In the genomic region with DNA sequence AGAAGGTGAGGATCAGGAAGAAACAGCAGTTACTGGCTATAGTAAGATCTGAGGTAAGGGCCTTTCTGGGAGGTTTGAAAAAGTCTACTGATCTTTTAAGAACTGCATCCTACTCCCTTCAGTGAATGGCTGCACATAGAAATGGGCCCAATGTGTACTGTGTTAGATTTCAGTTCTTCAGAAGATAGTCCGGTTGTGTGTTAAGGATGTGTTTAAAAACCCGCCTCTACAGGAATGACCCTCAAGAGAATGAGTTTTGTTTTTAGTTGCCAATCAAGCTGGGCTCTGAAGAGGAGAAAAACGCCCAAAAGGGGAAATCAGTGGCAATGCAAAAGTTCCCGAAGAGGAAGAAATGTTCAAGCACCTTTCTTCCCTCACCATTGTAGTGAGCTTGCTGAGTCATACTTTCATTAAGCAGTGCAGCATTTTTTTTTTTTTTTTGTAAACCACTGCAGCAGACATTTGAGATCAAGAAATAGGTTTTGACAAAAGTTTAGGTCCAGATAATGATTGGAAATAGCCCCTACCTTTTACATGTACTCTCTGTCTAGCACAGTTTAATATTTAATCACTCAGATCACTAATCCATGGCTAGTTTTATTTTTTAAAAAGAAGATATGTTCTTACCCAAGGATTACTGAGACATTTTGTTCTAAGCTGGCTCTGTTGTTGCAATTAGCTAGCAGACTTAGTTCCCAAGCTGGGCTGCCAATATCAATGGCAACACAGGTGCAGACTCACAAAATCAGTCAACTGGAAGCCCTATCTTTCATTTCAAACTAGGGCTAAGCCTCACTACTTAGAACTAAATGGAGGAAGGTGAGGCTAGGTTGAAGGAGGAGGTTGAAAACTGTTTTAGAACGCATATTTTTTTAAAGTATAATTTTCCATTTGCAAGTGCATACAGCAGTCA, we compare ENCODE assay signal across 9 cellular contexts. TPM values are rescaled to one million over a fixed set of nuclear protein-coding genes. Genes with fewer than 3 reads are reported as not detected.
DNase-seq lines count a peak whose midpoint lies in the region; ATAC-seq and TF ChIP-seq lines count a peak whose summit lies in the region.
"Had no signal": no experiment of that assay in that cellular context is flagged by ENCODE, and none has a peak within 500 bp of the region (broad histone marks: within the 10 kb centered on the region; RNA-seq: fewer than 3 reads in every experiment).

No MANE protein-coding gene starts in this region.

- peak overlapping the region; percentile 80 for H3K27ac ChIP-seq in OCI-LY3 (ENCODE audit: low read length)
- H3K27ac ChIP-seq in neural progenitor cell: peak overlapping the region; percentile 88
- no peak overlapping the region for H3K27ac ChIP-seq in ovary
- H3K27ac ChIP-seq in effector memory CD4-positive, alpha-beta T cell (ENCODE audit: insufficient read depth, low read length, poor library complexity, severe bottlenecking): no peak overlapping the region

- H3F3A ChIP-seq in neural progenitor cell (ENCODE audit: low read depth): peaks cover 45% of the 10 kb centered on the region

- H3K9ac ChIP-seq in OCI-LY3 (ENCODE audit: low read length) (peak overlapping the region; percentile 50), neural progenitor cell (no peak overlapping the region)

- no peak for TF ChIP-seq EP300 in ovary (IDR thresholded peaks at IDR 0.05)

- H3K27ac Mint-ChIP-seq in neural progenitor cell: no peak overlapping the region
- H3K27ac Mint-ChIP-seq: activated B cell treated with CpG ODN at 0.5 μM for 24 hours had no signal

- WGBS in ovary, 3 donors: 38 to 46% (median 45%) methylated on average over 5 of the region's 5 CpGs

- H3K4me3 Mint-ChIP-seq in neural progenitor cell: no peak overlapping the region
- H3K4me3 Mint-ChIP-seq: activated B cell treated with CpG ODN at 0.5 μM for 24 hours had no signal

- H3K4me2 ChIP-seq in OCI-LY3 (ENCODE audit: low read length) (peak overlapping the region; percentile 91), neural progenitor cell (peak overlapping the region; percentile 21)

- no peaks in the 10 kb centered on the region for H3K27me3 ChIP-seq in OCI-LY3 (ENCODE audit: low read depth, low read length)
- H3K27me3 ChIP-seq in neural progenitor cell: no peaks in the 10 kb centered on the region
- no peaks in the 10 kb centered on the region for H3K27me3 ChIP-seq in ovary
- no peaks in the 10 kb centered on the region for H3K27me3 ChIP-seq in effector memory CD4-positive, alpha-beta T cell (replicated peaks; ENCODE audit: control insufficient read depth, insufficient read depth, low read length, poor library complexity, severe bottlenecking)

- H3K4me1 Mint-ChIP-seq in neural progenitor cell: peaks cover 29% of the 10 kb centered on the region

- no peaks in the 10 kb centered on the region for H3K9me3 Mint-ChIP-seq in neural progenitor cell
- H3K9me3 Mint-ChIP-seq: activated B cell treated with CpG ODN at 0.5 μM for 24 hours had no signal

- TF ChIP-seq POLR2A in ovary (IDR thresholded peaks at IDR 0.05): no peak

- H3K36me3 ChIP-seq in OCI-LY3 (replicated peaks; ENCODE audit: low read depth, low read length) (no peaks in the 10 kb centered on the region), neural progenitor cell (no peaks in the 10 kb centered on the region), ovary (no peaks in the 10 kb centered on the region)
- no peaks in the 10 kb centered on the region for H3K36me3 ChIP-seq in effector memory CD4-positive, alpha-beta T cell (ENCODE audit: control insufficient read depth, insufficient read depth, low read length)

- H2AFZ ChIP-seq in OCI-LY3 (ENCODE audit: low read depth, low read length) (peak overlapping the region; percentile 58), neural progenitor cell (replicated peaks) (no peak overlapping the region)

- ATAC-seq in GM19025 (IDR thresholded peaks at IDR 0.05; ENCODE audit: low read depth, unreplicated experiment) (peak; percentile 23), HG02759 (IDR thresholded peaks at IDR 0.05; ENCODE audit: unreplicated experiment) (peak; percentile 77), left ventricle myocardium superior (no peak)

- intact Hi-C loops in ovary (cut with DNase I): no loop called here
- intact Hi-C loops in left ventricle myocardium superior (cut with micrococcal nuclease): no loop called here

- H3K27me3 Mint-ChIP-seq in neural progenitor cell (ENCODE audit: insufficient read depth, low read depth): peaks cover 12% of the 10 kb centered on the region

- H3K4me3 ChIP-seq in OCI-LY3 (ENCODE audit: low read length): peak overlapping the region; percentile 62
- peak overlapping the region; percentile 2 for H3K4me3 ChIP-seq in neural progenitor cell
- no peak overlapping the region for H3K4me3 ChIP-seq in ovary
- H3K4me3 ChIP-seq in effector memory CD4-positive, alpha-beta T cell (ENCODE audit: insufficient read depth, low read depth, low read length, poor library complexity, severe bottlenecking): no peak overlapping the region

- H3K36me3 Mint-ChIP-seq in neural progenitor cell: no peaks in the 10 kb centered on the region

- H3K9me3 ChIP-seq in OCI-LY3 (ENCODE audit: insufficient read depth, low read length) (no peaks in the 10 kb centered on the region), neural progenitor cell (ENCODE audit: low read depth) (no peaks in the 10 kb centered on the region), ovary (no peaks in the 10 kb centered on the region)
- H3K9me3 ChIP-seq in effector memory CD4-positive, alpha-beta T cell (ENCODE audit: control insufficient read depth, low read length): no peaks in the 10 kb centered on the region

- H4K20me1 ChIP-seq in OCI-LY3 (ENCODE audit: insufficient read depth, low read length): no peaks in the 10 kb centered on the region
- H4K20me1 ChIP-seq in neural progenitor cell (ENCODE audit: low read depth): no peaks in the 10 kb centered on the region

- H3K79me2 ChIP-seq in OCI-LY3 (ENCODE audit: low read length) (no peaks in the 10 kb centered on the region), neural progenitor cell (ENCODE audit: low read depth) (no peaks in the 10 kb centered on the region)

- peaks cover 28% of the 10 kb centered on the region for H3K4me1 ChIP-seq in OCI-LY3 (ENCODE audit: low read length)
- H3K4me1 ChIP-seq in neural progenitor cell: peaks cover 44% of the 10 kb centered on the region
- H3K4me1 ChIP-seq in ovary (ENCODE audit: insufficient read depth): no peaks in the 10 kb centered on the region
- no peaks in the 10 kb centered on the region for H3K4me1 ChIP-seq in effector memory CD4-positive, alpha-beta T cell (ENCODE audit: control insufficient read depth, insufficient read depth, low read length, poor library complexity, severe bottlenecking)

- no peak for TF ChIP-seq CTCF in OCI-LY3 (IDR thresholded peaks at IDR 0.05; ENCODE audit: low read depth, low read length)
- TF ChIP-seq CTCF in neural progenitor cell (IDR thresholded peaks at IDR 0.05): no peak
- TF ChIP-seq CTCF in ovary (IDR thresholded peaks at IDR 0.05): no peak

- DNase-seq in neural progenitor cell (ENCODE audit: low spot score) (peak; percentile 66), ovary (no peak), left ventricle myocardium superior (no peak), T1000 (lab: John Stamatoyannopoulos, UW) (no peak)
- DNase-seq in effector memory CD4-positive, alpha-beta T cell: no peak
- DNase-seq: activated B cell treated with CpG ODN at 0.5 μM for 24 hours had no signal

RNA-seq across cellular contexts. Expression of a gene that starts 7.0 kb away (rescaled TPM):
- total RNA-seq in neural progenitor cell (ENCODE audit: low replicate concordance) (not detected in 2 replicates), ovary (under 1 TPM in 1 of 7 donors, not detected in 6; 0.34 TPM), left ventricle myocardium superior (not detected)
- under 1 TPM in 1 of 2 donors, not detected in 1; 0.02 TPM for polyA plus RNA-seq in ovary
- total RNA-seq: activated B cell treated with CpG ODN at 0.5 μM for 24 hours had no signal

Comparison
In these comparisons a context has a peak if more than half of its experiments do, and no peak if none do; other contexts are left out.
1. H3K27ac ChIP-seq: peak in OCI-LY3 (single experiment) and neural progenitor cell (single experiment); none in ovary (0 of 2) and effector memory CD4-positive, alpha-beta T cell (single experiment).
2. H3K4me3 ChIP-seq: peak in OCI-LY3 (single experiment) and neural progenitor cell (single experiment); none in ovary (single experiment) and effector memory CD4-positive, alpha-beta T cell (single experiment).